35 cellular contexts compared by ENCODE assay signal in genomic region chr2:18475884-18476283, GRCh38.
"Had no signal": no experiment of that assay in that cellular context is flagged by ENCODE, and none has a peak within 500 bp of the region (broad histone marks: within the 10 kb centered on the region; RNA-seq: fewer than 3 reads in every experiment).

No MANE protein-coding gene starts in this region.

- H3K36me3 Mint-ChIP-seq: activated CD4-positive, alpha-beta memory T cell treated with anti-CD3 and anti-CD28 coated beads for 36 hours; activated naive CD4-positive, alpha-beta T cell treated with anti-CD3 and anti-CD28 coated beads, Interleukin-2, amount 10 ng/mL, durations not matched to agents 7 days and 5 days; activated naive CD8-positive, alpha-beta T cell had no signal

- H3K9me3 Mint-ChIP-seq: activated B cell treated with CpG ODN at 0.5 μM for 24 hours; activated CD4-positive, alpha-beta memory T cell treated with anti-CD3 and anti-CD28 coated beads for 36 hours; activated naive CD4-positive, alpha-beta T cell treated with anti-CD3 and anti-CD28 coated beads, Interleukin-2, amount 10 ng/mL, durations not matched to agents 7 days and 5 days; activated naive CD8-positive, alpha-beta T cell treated with anti-CD3 and anti-CD28 coated beads, Interleukin-2, amount 50 U/mL, for 24 hours; activated T-cell treated with anti-CD3 and anti-CD28 coated beads, Interleukin-2, amount 50 U/mL, for 4 hours; activated T-helper 1 cell treated with anti-CD3 and anti-CD28 coated beads, Interleukin-12 subunit alpha, Interleukin-12 subunit beta, Interleukin-2, Interleukin-4 antibody, amounts not matched to agents 30 ng/mL and 10 ng/mL and 1 ng/mL, durations not matched to agents 14 hours and 24 hours and 36 hours had no signal

- H3K27ac Mint-ChIP-seq: activated B cell treated with CpG ODN at 0.5 μM for 24 hours; activated CD4-positive, alpha-beta memory T cell treated with anti-CD3 and anti-CD28 coated beads for 36 hours; activated naive CD4-positive, alpha-beta T cell treated with anti-CD3 and anti-CD28 coated beads, Interleukin-2, amount 10 ng/mL, durations not matched to agents 7 days and 5 days; activated naive CD8-positive, alpha-beta T cell; activated naive CD8-positive, alpha-beta T cell treated with anti-CD3 and anti-CD28 coated beads, Interleukin-2, amount 50 U/mL, for 24 hours; activated T-helper 1 cell treated with anti-CD3 and anti-CD28 coated beads, Interleukin-12 subunit alpha, Interleukin-12 subunit beta, Interleukin-2, Interleukin-4 antibody, amounts not matched to agents 30 ng/mL and 10 ng/mL and 1 ng/mL, durations not matched to agents 14 hours and 24 hours and 36 hours had no signal

- H3K4me1 ChIP-seq: Peyer's patch had no signal

- H3K27ac ChIP-seq: Peyer's patch, VCaP had no signal

- H3K4me1 Mint-ChIP-seq: activated B cell treated with CpG ODN at 0.5 μM for 24 hours; activated naive CD4-positive, alpha-beta T cell treated with anti-CD3 and anti-CD28 coated beads, Interleukin-2, amount 10 ng/mL, durations not matched to agents 7 days and 5 days; activated naive CD8-positive, alpha-beta T cell treated with anti-CD3 and anti-CD28 coated beads, Interleukin-2, amount 50 U/mL, for 24 hours had no signal

- DNase-seq: activated B cell treated with CpG ODN at 0.5 μM for 24 hours; activated CD4-positive, alpha-beta memory T cell treated with anti-CD3 and anti-CD28 coated beads for 36 hours; activated CD4-positive, alpha-beta T cell treated with anti-CD3 and anti-CD28 coated beads for 4 hours; activated CD4-positive, alpha-beta T cell treated with anti-CD3 and anti-CD28 coated beads, Interleukin-2, amount 50 U/mL, for 1 hour; activated CD4-positive, CD25-positive, alpha-beta regulatory T cell treated with anti-CD3 and anti-CD28 coated beads, Interleukin-2, amount 50 U/mL, for 72 hours; activated CD8-positive, alpha-beta memory T cell treated with anti-CD3 and anti-CD28 coated beads, Interleukin-2, amount 50 U/mL, for 4 hours; activated naive CD4-positive, alpha-beta T cell treated with anti-CD3 and anti-CD28 coated beads, Interleukin-2, amount 10 ng/mL, durations not matched to agents 7 days and 5 days; activated naive CD8-positive, alpha-beta T cell treated with anti-CD3 and anti-CD28 coated beads, Interleukin-2, amount 50 U/mL, for 24 hours; activated T-cell treated with anti-CD3 and anti-CD28 coated beads for 4 hours; activated T-cell treated with anti-CD3 and anti-CD28 coated beads, Interleukin-2, amount 50 U/mL, for 4 hours; amniotic stem cell; aorta; Karpas-422; NCI-H1048; NCI-H1105 treated with DMSO at 0.1 percent for 48 hours; NCI-H1436; NCI-H1694; NCI-H2029; NCI-H2171; NCI-H510A; NCI-H526; NCI-H748 treated with DMSO at 0.1 percent for 48 hours; NK-92 treated with Interleukin-12 subunit alpha and Interleukin-12 subunit beta, amount 100 ng/mL, for 24 hours; PC-3; Peyer's patch; RPMI8226; SHP77 treated with DMSO at 0.1 percent for 48 hours; SW 1271; T-helper 1 cell; T-helper 2 cell; T-helper 9 cell had no signal

- H3K27me3 ChIP-seq: Peyer's patch, SJSA1 had no signal

- ATAC-seq: activated naive CD8-positive, alpha-beta T cell treated with anti-CD3 and anti-CD28 coated beads, Interleukin-2, amount 50 U/mL, for 24 hours; activated T-cell treated with anti-CD3 and anti-CD28 coated beads, Interleukin-2, amount 50 U/mL, for 4 hours; PC-3 had no signal

- H3K4me3 ChIP-seq: Peyer's patch, SJSA1 had no signal

- H3K9me3 ChIP-seq: Peyer's patch, SJSA1 had no signal

- H3K36me3 ChIP-seq: Peyer's patch, SJSA1 had no signal

- H3K4me3 Mint-ChIP-seq: activated B cell treated with CpG ODN at 0.5 μM for 24 hours; activated CD4-positive, alpha-beta memory T cell treated with anti-CD3 and anti-CD28 coated beads for 36 hours; activated naive CD4-positive, alpha-beta T cell treated with anti-CD3 and anti-CD28 coated beads, Interleukin-2, amount 10 ng/mL, durations not matched to agents 7 days and 5 days; activated naive CD8-positive, alpha-beta T cell; activated naive CD8-positive, alpha-beta T cell treated with anti-CD3 and anti-CD28 coated beads, Interleukin-2, amount 50 U/mL, for 24 hours; activated T-cell treated with anti-CD3 and anti-CD28 coated beads, Interleukin-2, amount 50 U/mL, for 4 hours; activated T-helper 1 cell treated with anti-CD3 and anti-CD28 coated beads, Interleukin-12 subunit alpha, Interleukin-12 subunit beta, Interleukin-2, Interleukin-4 antibody, amounts not matched to agents 30 ng/mL and 10 ng/mL and 1 ng/mL, durations not matched to agents 14 hours and 24 hours and 36 hours had no signal
